ENCODE assay signal across 1 cellular context in genomic region chr19:2775556-2776430, GRCh38.
TF ChIP-seq lines count a peak whose summit lies in the region.

No MANE protein-coding gene starts in this region.

TF ChIP-seq in HepG2, 621 proteins besides CTCF, POLR2A, EP300 and RAD21 (continued from another document and continues in another):
- TF ChIP-seq, protein P1, sequence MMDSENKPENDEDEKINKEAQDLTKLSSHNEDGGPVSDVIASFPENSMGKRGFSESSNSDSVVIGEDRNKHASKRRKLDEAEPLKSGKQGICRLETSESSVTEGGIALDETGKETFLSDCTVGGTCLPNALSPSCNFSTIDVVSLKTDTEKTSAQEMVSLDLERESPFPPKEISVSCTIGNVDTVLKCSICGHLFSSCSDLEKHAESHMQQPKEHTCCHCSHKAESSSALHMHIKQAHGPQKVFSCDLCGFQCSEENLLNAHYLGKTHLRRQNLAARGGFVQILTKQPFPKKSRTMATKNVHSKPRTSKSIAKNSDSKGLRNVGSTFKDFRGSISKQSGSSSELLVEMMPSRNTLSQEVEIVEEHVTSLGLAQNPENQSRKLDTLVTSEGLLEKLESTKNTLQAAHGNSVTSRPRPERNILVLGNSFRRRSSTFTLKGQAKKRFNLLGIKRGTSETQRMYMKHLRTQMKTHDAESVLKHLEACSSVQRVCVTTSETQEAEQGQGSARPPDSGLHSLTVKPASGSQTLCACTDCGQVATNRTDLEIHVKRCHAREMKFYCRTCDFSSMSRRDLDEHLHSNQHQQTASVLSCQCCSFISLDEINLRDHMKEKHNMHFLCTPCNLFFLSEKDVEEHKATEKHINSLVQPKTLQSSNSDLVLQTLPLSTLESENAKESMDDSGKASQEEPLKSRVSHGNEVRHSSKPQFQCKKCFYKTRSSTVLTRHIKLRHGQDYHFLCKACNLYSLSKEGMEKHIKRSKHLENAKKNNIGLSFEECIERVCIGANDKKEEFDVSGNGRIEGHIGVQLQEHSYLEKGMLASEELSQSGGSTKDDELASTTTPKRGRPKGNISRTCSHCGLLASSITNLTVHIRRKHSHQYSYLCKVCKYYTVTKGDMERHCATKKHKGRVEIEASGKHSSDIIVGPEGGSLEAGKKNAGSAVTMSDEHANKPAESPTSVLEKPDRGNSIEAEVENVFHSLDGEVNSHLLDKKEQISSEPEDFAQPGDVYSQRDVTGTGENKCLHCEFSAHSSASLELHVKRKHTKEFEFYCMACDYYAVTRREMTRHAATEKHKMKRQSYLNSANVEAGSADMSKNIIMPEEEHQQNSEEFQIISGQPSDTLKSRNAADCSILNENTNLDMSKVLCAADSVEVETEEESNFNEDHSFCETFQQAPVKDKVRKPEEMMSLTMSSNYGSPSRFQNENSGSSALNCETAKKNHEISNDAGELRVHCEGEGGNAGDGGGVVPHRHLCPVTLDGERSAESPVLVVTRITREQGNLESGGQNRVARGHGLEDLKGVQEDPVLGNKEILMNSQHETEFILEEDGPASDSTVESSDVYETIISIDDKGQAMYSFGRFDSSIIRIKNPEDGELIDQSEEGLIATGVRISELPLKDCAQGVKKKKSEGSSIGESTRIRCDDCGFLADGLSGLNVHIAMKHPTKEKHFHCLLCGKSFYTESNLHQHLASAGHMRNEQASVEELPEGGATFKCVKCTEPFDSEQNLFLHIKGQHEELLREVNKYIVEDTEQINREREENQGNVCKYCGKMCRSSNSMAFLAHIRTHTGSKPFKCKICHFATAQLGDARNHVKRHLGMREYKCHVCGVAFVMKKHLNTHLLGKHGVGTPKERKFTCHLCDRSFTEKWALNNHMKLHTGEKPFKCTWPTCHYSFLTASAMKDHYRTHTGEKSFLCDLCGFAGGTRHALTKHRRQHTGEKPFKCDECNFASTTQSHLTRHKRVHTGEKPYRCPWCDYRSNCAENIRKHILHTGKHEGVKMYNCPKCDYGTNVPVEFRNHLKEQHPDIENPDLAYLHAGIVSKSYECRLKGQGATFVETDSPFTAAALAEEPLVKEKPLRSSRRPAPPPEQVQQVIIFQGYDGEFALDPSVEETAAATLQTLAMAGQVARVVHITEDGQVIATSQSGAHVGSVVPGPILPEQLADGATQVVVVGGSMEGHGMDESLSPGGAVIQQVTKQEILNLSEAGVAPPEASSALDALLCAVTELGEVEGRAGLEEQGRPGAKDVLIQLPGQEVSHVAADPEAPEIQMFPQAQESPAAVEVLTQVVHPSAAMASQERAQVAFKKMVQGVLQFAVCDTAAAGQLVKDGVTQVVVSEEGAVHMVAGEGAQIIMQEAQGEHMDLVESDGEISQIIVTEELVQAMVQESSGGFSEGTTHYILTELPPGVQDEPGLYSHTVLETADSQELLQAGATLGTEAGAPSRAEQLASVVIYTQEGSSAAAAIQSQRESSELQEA (CRISPR knock-in tag; IDR thresholded peaks at IDR 0.05; ENCODE audit: not compliant biosample characterization) = no peak
- TF ChIP-seq ASH2L (IDR thresholded peaks at IDR 0.05; ENCODE audit: insufficient read length, low read depth, low read length) (peak; percentile 78), NFKB2 (CRISPR knock-in tag; IDR thresholded peaks at IDR 0.05; ENCODE audit: borderline replicate concordance) (no peak; the same call in 1 of the 2 replicates), TGIF2 (CRISPR knock-in tag; IDR thresholded peaks at IDR 0.05) (peak; percentile 49; the same call in 1 of the 2 replicates), ONECUT2 (CRISPR knock-in tag; IDR thresholded peaks at IDR 0.05) (no peak), ZNF556 (CRISPR knock-in tag; IDR thresholded peaks at IDR 0.05; ENCODE audit: borderline replicate concordance) (no peak), NAIF1 (CRISPR knock-in tag; IDR thresholded peaks at IDR 0.05; ENCODE audit: borderline replicate concordance) (no peak), NONO (IDR thresholded peaks at IDR 0.05) (no peak), NONO (CRISPR knock-in tag; conservative IDR thresholded peaks at IDR 0.05) (no peak), SOX13 (IDR thresholded peaks at IDR 0.05) (no peak), SOX13 (CRISPR knock-in tag; conservative IDR thresholded peaks at IDR 0.05 in 1 of 2, IDR thresholded peaks at IDR 0.05 in 1 of 2) (peak in 1 of 2 experiments; percentile 27; a peak in 1 of 4 replicates), ARID2 (CRISPR knock-in tag; IDR thresholded peaks at IDR 0.05; ENCODE audit: borderline replicate concordance) (no peak), ZNF563 (CRISPR knock-in tag; IDR thresholded peaks at IDR 0.05) (no peak), MIXL1 (CRISPR knock-in tag; IDR thresholded peaks at IDR 0.05) (no peak), HOXA5 (CRISPR knock-in tag; IDR thresholded peaks at IDR 0.05) (0 out of 2 replicates have a peak, but pooled peaks have one; percentile 31), ZNF451 (CRISPR knock-in tag; IDR thresholded peaks at IDR 0.05) (0 out of 2 replicates have a peak, but pooled peaks have one; percentile 38), KAT8 (CRISPR knock-in tag; IDR thresholded peaks at IDR 0.05) (peak; percentile 64), ETV6 (CRISPR knock-in tag; conservative IDR thresholded peaks at IDR 0.05) (no peak), IRF2 (CRISPR knock-in tag; IDR thresholded peaks at IDR 0.05) (peak; percentile 96), CBX2 (IDR thresholded peaks at IDR 0.05; ENCODE audit: low read depth, low read length) (no peak), CBX2 (CRISPR knock-in tag; IDR thresholded peaks at IDR 0.05; ENCODE audit: low read depth) (no peak), ZNF7 (CRISPR knock-in tag; IDR thresholded peaks at IDR 0.05) (no peak), KLF11 (CRISPR knock-in tag; IDR thresholded peaks at IDR 0.05) (no peak), ZNF552 (CRISPR knock-in tag; IDR thresholded peaks at IDR 0.05; ENCODE audit: borderline replicate concordance) (no peak), KDM3A (CRISPR knock-in tag; IDR thresholded peaks at IDR 0.05; ENCODE audit: low read depth) (no peak), ZSCAN5A (CRISPR knock-in tag; IDR thresholded peaks at IDR 0.05; ENCODE audit: borderline replicate concordance) (no peak), ZNF251 (CRISPR knock-in tag; IDR thresholded peaks at IDR 0.05) (no peak), ZNF124 (CRISPR knock-in tag; IDR thresholded peaks at IDR 0.05) (peak; percentile 45; the same call in 1 of the 2 replicates), ZC3H13 (CRISPR knock-in tag; IDR thresholded peaks at IDR 0.05) (no peak), SMAD3 (CRISPR knock-in tag; IDR thresholded peaks at IDR 0.05) (no peak; the same call in 1 of the 2 replicates), ZNF891 (CRISPR knock-in tag; IDR thresholded peaks at IDR 0.05) (no peak), CERS6 (CRISPR knock-in tag; IDR thresholded peaks at IDR 0.05) (no peak), ETS1 (CRISPR knock-in tag; IDR thresholded peaks at IDR 0.05) (no peak), EHMT2 (IDR thresholded peaks at IDR 0.05; ENCODE audit: borderline replicate concordance, low read depth, low read length) (no peak), ZNF788 (CRISPR knock-in tag; IDR thresholded peaks at IDR 0.05; ENCODE audit: borderline replicate concordance) (0 out of 2 replicates have a peak, but pooled peaks have one; percentile 5), SAFB2 (CRISPR knock-in tag; IDR thresholded peaks at IDR 0.05; ENCODE audit: borderline replicate concordance, low read depth) (no peak), ZEB1 (IDR thresholded peaks at IDR 0.05; ENCODE audit: insufficient replicate concordance, low read depth) (no peak), ZBTB10 (CRISPR knock-in tag; IDR thresholded peaks at IDR 0.05; ENCODE audit: borderline replicate concordance) (no peak), THAP8 (CRISPR knock-in tag; IDR thresholded peaks at IDR 0.05; ENCODE audit: borderline replicate concordance) (no peak)
- TF ChIP-seq, protein P2, sequence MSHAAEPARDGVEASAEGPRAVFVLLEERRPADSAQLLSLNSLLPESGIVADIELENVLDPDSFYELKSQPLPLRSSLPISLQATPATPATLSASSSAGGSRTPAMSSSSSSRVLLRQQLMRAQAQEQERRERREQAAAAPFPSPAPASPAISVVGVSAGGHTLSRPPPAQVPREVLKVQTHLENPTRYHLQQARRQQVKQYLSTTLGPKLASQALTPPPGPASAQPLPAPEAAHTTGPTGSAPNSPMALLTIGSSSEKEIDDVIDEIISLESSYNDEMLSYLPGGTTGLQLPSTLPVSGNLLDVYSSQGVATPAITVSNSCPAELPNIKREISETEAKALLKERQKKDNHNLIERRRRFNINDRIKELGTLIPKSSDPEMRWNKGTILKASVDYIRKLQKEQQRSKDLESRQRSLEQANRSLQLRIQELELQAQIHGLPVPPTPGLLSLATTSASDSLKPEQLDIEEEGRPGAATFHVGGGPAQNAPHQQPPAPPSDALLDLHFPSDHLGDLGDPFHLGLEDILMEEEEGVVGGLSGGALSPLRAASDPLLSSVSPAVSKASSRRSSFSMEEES (CRISPR knock-in tag; IDR thresholded peaks at IDR 0.05) = no peak
- TF ChIP-seq, protein P3, sequence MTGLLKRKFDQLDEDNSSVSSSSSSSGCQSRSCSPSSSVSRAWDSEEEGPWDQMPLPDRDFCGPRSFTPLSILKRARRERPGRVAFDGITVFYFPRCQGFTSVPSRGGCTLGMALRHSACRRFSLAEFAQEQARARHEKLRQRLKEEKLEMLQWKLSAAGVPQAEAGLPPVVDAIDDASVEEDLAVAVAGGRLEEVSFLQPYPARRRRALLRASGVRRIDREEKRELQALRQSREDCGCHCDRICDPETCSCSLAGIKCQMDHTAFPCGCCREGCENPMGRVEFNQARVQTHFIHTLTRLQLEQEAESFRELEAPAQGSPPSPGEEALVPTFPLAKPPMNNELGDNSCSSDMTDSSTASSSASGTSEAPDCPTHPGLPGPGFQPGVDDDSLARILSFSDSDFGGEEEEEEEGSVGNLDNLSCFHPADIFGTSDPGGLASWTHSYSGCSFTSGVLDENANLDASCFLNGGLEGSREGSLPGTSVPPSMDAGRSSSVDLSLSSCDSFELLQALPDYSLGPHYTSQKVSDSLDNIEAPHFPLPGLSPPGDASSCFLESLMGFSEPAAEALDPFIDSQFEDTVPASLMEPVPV (CRISPR knock-in tag; IDR thresholded peaks at IDR 0.05) = no peak
- TF ChIP-seq, protein P4, sequence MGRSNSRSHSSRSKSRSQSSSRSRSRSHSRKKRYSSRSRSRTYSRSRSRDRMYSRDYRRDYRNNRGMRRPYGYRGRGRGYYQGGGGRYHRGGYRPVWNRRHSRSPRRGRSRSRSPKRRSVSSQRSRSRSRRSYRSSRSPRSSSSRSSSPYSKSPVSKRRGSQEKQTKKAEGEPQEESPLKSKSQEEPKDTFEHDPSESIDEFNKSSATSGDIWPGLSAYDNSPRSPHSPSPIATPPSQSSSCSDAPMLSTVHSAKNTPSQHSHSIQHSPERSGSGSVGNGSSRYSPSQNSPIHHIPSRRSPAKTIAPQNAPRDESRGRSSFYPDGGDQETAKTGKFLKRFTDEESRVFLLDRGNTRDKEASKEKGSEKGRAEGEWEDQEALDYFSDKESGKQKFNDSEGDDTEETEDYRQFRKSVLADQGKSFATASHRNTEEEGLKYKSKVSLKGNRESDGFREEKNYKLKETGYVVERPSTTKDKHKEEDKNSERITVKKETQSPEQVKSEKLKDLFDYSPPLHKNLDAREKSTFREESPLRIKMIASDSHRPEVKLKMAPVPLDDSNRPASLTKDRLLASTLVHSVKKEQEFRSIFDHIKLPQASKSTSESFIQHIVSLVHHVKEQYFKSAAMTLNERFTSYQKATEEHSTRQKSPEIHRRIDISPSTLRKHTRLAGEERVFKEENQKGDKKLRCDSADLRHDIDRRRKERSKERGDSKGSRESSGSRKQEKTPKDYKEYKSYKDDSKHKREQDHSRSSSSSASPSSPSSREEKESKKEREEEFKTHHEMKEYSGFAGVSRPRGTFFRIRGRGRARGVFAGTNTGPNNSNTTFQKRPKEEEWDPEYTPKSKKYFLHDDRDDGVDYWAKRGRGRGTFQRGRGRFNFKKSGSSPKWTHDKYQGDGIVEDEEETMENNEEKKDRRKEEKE (IDR thresholded peaks at IDR 0.05) = no peak
